Comparison of ENCODE assay signal across 27 cellular contexts in genomic region chr5:114153392-114153791, GRCh38.
"Had no signal": no experiment of that assay in that cellular context is flagged by ENCODE, and none has a peak within 500 bp of the region (broad histone marks: within the 10 kb centered on the region; RNA-seq: fewer than 3 reads in every experiment).

No MANE protein-coding gene starts in this region.

- FAIRE-seq: small intestine had no signal

- H3K4me1 ChIP-seq: parathyroid adenoma, right lobe of liver, sigmoid colon, suprapubic skin, testis, tibial artery, transverse colon, upper lobe of right lung, uterus had no signal

- DNase-seq: naive thymus-derived CD8-positive, alpha-beta T cell; nephron progenitor cell; nucleus accumbens; posterior cingulate gyrus; psoas muscle; right cardiac atrium; right lobe of liver; sigmoid colon; small intestine; stimulated activated CD4-positive, alpha-beta T cell treated with anti-CD3 and anti-CD28 coated beads, Interleukin-15, amount 100 ng/mL, for 24 hours; stimulated activated CD4-positive, alpha-beta T cell treated with anti-CD3 and anti-CD28 coated beads, Interleukin-2, amount 100 ng/mL, for 24 hours; stimulated activated CD4-positive, alpha-beta T cell treated with anti-CD3 and anti-CD28 coated beads, Interleukin-2, amount 100 ng/mL, for 48 hours; stimulated activated CD4-positive, alpha-beta T cell treated with anti-CD3 and anti-CD28 coated beads, Interleukin-4, amount 100 ng/mL, for 24 hours; stimulated activated naive CD4-positive, alpha-beta T cell; stimulated activated naive CD8-positive, alpha-beta T cell treated with anti-CD3 and anti-CD28 coated beads, Interleukin-15, amount 100 ng/mL, for 72 hours; stimulated activated naive CD8-positive, alpha-beta T cell treated with anti-CD3 and anti-CD28 coated beads, Interleukin-15, Interleukin-2, amounts not matched to agents 100 U/mL and 50 U/mL, for 24 hours; substantia nigra; testis; tibial artery; transverse colon; upper lobe of right lung; uterus had no signal

- H3K27me3 ChIP-seq: neutrophil, right lobe of liver, sigmoid colon, suprapubic skin, testis, tibial artery, transverse colon, upper lobe of right lung, uterus had no signal

- H3K36me3 ChIP-seq: neutrophil, right lobe of liver, sigmoid colon, suprapubic skin, tibial artery, transverse colon, upper lobe of right lung, uterus had no signal

- H3K27ac ChIP-seq: neutrophil, parathyroid adenoma, psoas muscle, right lobe of liver, sigmoid colon, suprapubic skin, testis, tibial artery, transverse colon, upper lobe of right lung, uterus had no signal

- ATAC-seq: naive thymus-derived CD8-positive, alpha-beta T cell; natural killer cell treated with Interleukin-12 subunit alpha and Interleukin-12 subunit beta and Interleukin-15 and Interleukin-18, amount 100 ng/mL, for 72 hours; right cardiac atrium; right lobe of liver; stimulated activated memory B cell treated with anti-CD40 and anti-IgM and Interleukin-4, amounts not matched to agents 10 μg/mL and 1 μg/mL and 100 μg/mL, for 72 hours; stimulated activated naive CD8-positive, alpha-beta T cell treated with anti-CD3 and anti-CD28 coated beads, Interleukin-15, amount 100 ng/mL, for 72 hours; stimulated activated naive CD8-positive, alpha-beta T cell treated with anti-CD3 and anti-CD28 coated beads, Interleukin-15, Interleukin-2, amounts not matched to agents 100 U/mL and 50 U/mL, for 24 hours; upper lobe of right lung had no signal

- H3K9me3 ChIP-seq: neutrophil, psoas muscle, right lobe of liver, testis, tibial artery, uterus had no signal

- H3K4me3 ChIP-seq: psoas muscle, right lobe of liver, sigmoid colon, suprapubic skin, testis, tibial artery, transverse colon, upper lobe of right lung, uterus had no signal
